Comparison of ENCODE assay signal across 11 cellular contexts in genomic region chr20:14264869-14265268, GRCh38.
DNase-seq lines count a peak whose midpoint lies in the region; ATAC-seq and TF ChIP-seq lines count a peak whose summit lies in the region.
"Had no signal": no experiment of that assay in that cellular context is flagged by ENCODE, and none has a peak within 500 bp of the region (broad histone marks: within the 10 kb centered on the region; RNA-seq: fewer than 3 reads in every experiment).

No MANE protein-coding gene starts in this region.

- no peaks in the 10 kb centered on the region for H3K27me3 ChIP-seq in PC-9 (ENCODE audit: insufficient read depth, low read depth)
- H3K27me3 ChIP-seq: SJSA1 had no signal

- no peak overlapping the region for H3K27ac ChIP-seq in PC-9
- H3K27ac ChIP-seq: SJSA1 had no signal

- BruUV-seq in PC-9 (replicated peaks; lab: Mats Ljungman, UMichigan), result no TSS peak

- H3K4me3 ChIP-seq in PC-9 (no peak overlapping the region), foreskin fibroblast (ENCODE audit: low read depth in 1 of 2, low read length in 2 of 2) (no peak overlapping the region)
- H3K4me3 ChIP-seq: SJSA1 had no signal

- CTCF ChIA-PET in PC-9 (lab: Charles Lee), result no interaction called here

- H3K9me3 ChIP-seq in PC-9 (ENCODE audit: insufficient read depth, low read depth), result no peaks in the 10 kb centered on the region; the same call in 1 of the 2 replicates
- H3K9me3 ChIP-seq: SJSA1 had no signal

- no peak overlapping the region for H2AFZ ChIP-seq in PC-9

- no peaks in the 10 kb centered on the region for H3K36me3 ChIP-seq in PC-9 (ENCODE audit: low read depth)
- H3K36me3 ChIP-seq: SJSA1 had no signal

- DNase-seq in A172 (ENCODE audit: low spot score), result peak; percentile 5
- DNase-seq in PC-9, result no peak
- DNase-seq in foreskin fibroblast, result peak in 1 of 2 donors; percentile 50
- DNase-seq in NCI-H1694 treated with DMSO at 0.1 percent for 48 hours (lab: John Stamatoyannopoulos, UW), result no peak
- DNase-seq in erythroblast (lab: John Stamatoyannopoulos, UW), result no peak
- DNase-seq: activated gamma-delta T cell, nucleus accumbens had no signal

- POLR2A ChIA-PET in PC-9 (lab: Charles Lee; ENCODE audit: unreplicated experiment), result no interaction called here

- H3K79me2 ChIP-seq in PC-9 (ENCODE audit: low read depth), result no peaks in the 10 kb centered on the region

- no peaks in the 10 kb centered on the region for H4K20me1 ChIP-seq in PC-9 (ENCODE audit: insufficient read depth)

- no peaks in the 10 kb centered on the region for H3K9me2 ChIP-seq in PC-9 (ENCODE audit: insufficient read depth)

- TF ChIP-seq CTCF in GM12872 (IDR thresholded peaks at IDR 0.05; ENCODE audit: insufficient read depth, low read depth, low read length) (peak; percentile 22; the same call in 1 of the 3 replicates), PC-9 (conservative IDR thresholded peaks at IDR 0.05) (peak; percentile 56), foreskin fibroblast (IDR thresholded peaks at IDR 0.05; ENCODE audit: low read depth, low read length) (peak; percentile 52)

- no peaks in the 10 kb centered on the region for H3F3A ChIP-seq in PC-9 (ENCODE audit: insufficient read depth, low read depth)

- ATAC-seq in GM19452 (IDR thresholded peaks at IDR 0.05; ENCODE audit: unreplicated experiment) (no peak), HG02588 (IDR thresholded peaks at IDR 0.05; ENCODE audit: unreplicated experiment) (no peak)

- H3K4me1 ChIP-seq in PC-9 (replicated peaks; ENCODE audit: insufficient read depth), result 0 out of 2 replicates have a peak, but pooled peaks cover 2% of the 10 kb centered on the region
- H3K4me1 ChIP-seq: SJSA1 had no signal

- no peak overlapping the region for H3K4me2 ChIP-seq in PC-9

- intact Hi-C loops in PC-9 (cut with micrococcal nuclease; ENCODE audit: unreplicated experiment), result loop anchor here (2.0 kb wide), 1 partner anchor 76 kb away; no protein-coding TSS in a partner anchor

- no peak for TF ChIP-seq POLR2A in erythroblast (IDR thresholded peaks at IDR 0.05; ENCODE audit: low read length)
